Comparison of ENCODE assay signal across 17 cellular contexts in genomic region chr13:44096906-44097305, GRCh38.
"Had no signal": no experiment of that assay in that cellular context is flagged by ENCODE, and none has a peak within 500 bp of the region (broad histone marks: within the 10 kb centered on the region; RNA-seq: fewer than 3 reads in every experiment).

No MANE protein-coding gene starts in this region.

- H3K4me3 ChIP-seq: hepatocyte, left lung, prostate gland, suprapubic skin had no signal

- H3K9me3 ChIP-seq: prostate gland had no signal

- DNase-seq: activated CD4-positive, alpha-beta T cell treated with anti-CD3 and anti-CD28 coated beads for 1 hour; activated CD4-positive, alpha-beta T cell treated with anti-CD3 and anti-CD28 coated beads, Interleukin-2, amount 50 U/mL, for 4 hours; activated effector memory CD4-positive, alpha-beta T cell treated with anti-CD3 and anti-CD28 coated beads, Interleukin-2, amount 50 U/mL, for 16 hours; activated T-cell treated with anti-CD3 and anti-CD28 coated beads, Interleukin-2, amount 50 U/mL, for 1 hour; caudate nucleus; kidney; left lung; occipital lobe; trophoblast cell had no signal

- H3K27me3 ChIP-seq: hepatocyte, left lung, suprapubic skin had no signal

- H3K9me3 Mint-ChIP-seq: T-helper 2 cell treated with Interferon-gamma antibody and Interleukin-4, amounts not matched to agents 5 μg/mL and 100 μg/mL, for 36 hours had no signal

- H3K27ac Mint-ChIP-seq: activated naive CD4-positive, alpha-beta T cell treated with anti-CD3 and anti-CD28 coated beads, Interleukin-2, amount 50 U/mL, for 72 hours; natural killer cell treated with Interleukin-12 subunit alpha and Interleukin-12 subunit beta and Interleukin-15 and Interleukin-18, amount 100 ng/mL, for 72 hours; stimulated activated naive CD8-positive, alpha-beta T cell treated with anti-CD3 and anti-CD28 coated beads, Interleukin-15, Interleukin-2, amounts not matched to agents 100 ng/mL and 50 ng/mL, for 24 hours; T-helper 2 cell treated with Interferon-gamma antibody and Interleukin-4, amounts not matched to agents 5 μg/mL and 100 μg/mL, for 36 hours had no signal

- H3K4me3 Mint-ChIP-seq: natural killer cell treated with Interleukin-12 subunit alpha and Interleukin-12 subunit beta and Interleukin-15 and Interleukin-18, amount 100 ng/mL, for 72 hours; stimulated activated naive CD8-positive, alpha-beta T cell treated with anti-CD3 and anti-CD28 coated beads, Interleukin-15, Interleukin-2, amounts not matched to agents 100 ng/mL and 50 ng/mL, for 24 hours; T-helper 2 cell treated with Interferon-gamma antibody and Interleukin-4, amounts not matched to agents 5 μg/mL and 100 μg/mL, for 36 hours had no signal

- H3K27ac ChIP-seq: hepatocyte, left lung, prostate gland, suprapubic skin, VCaP had no signal

- H3K4me1 ChIP-seq: left lung, prostate gland, suprapubic skin had no signal

- H3K4me2 ChIP-seq: hepatocyte had no signal

- H3K36me3 Mint-ChIP-seq: activated naive CD4-positive, alpha-beta T cell treated with anti-CD3 and anti-CD28 coated beads, Interleukin-2, amount 50 U/mL, for 72 hours had no signal

- H2AFZ ChIP-seq: hepatocyte had no signal

- H3K36me3 ChIP-seq: left lung, prostate gland, suprapubic skin had no signal
